In genomic region chr6:44567406-44567805, GRCh38 we compare ENCODE assay signal across 18 cellular contexts.
"Had no signal": no experiment of that assay in that cellular context is flagged by ENCODE, and none has a peak within 500 bp of the region (broad histone marks: within the 10 kb centered on the region; RNA-seq: fewer than 3 reads in every experiment).

No MANE protein-coding gene starts in this region.

- DNase-seq: activated CD4-positive, alpha-beta memory T cell treated with anti-CD3 and anti-CD28 coated beads, Interleukin-2, amount 10 ng/mL, durations not matched to agents 7 days and 5 days; activated CD4-positive, alpha-beta T cell treated with anti-CD3 and anti-CD28 coated beads for 36 hours; activated effector memory CD4-positive, alpha-beta T cell treated with Interleukin-2 at 50 U/mL for 16 hours; activated T-cell treated with anti-CD3 and anti-CD28 coated beads, Interleukin-2, amount 50 U/mL, for 4 hours; amniotic stem cell; effector CD8-positive, alpha-beta T cell; foreskin melanocyte; immature natural killer cell; naive B cell; ovary; stimulated activated CD4-positive, alpha-beta T cell treated with anti-CD3 and anti-CD28 coated beads, Interleukin-15, amount 100 ng/mL, for 24 hours; stimulated activated CD4-positive, alpha-beta T cell treated with anti-CD3 and anti-CD28 coated beads, Interleukin-4, amount 100 ng/mL, for 1 hour; stimulated activated naive B cell treated with anti-CD40 and anti-IgM and Interleukin-4, amounts not matched to agents 10 μg/mL and 1 μg/mL and 100 μg/mL, for 72 hours; T-helper 17 cell; uterus had no signal

- ATAC-seq: activated CD4-positive, alpha-beta T cell treated with anti-CD3 and anti-CD28 coated beads for 36 hours; activated T-cell treated with anti-CD3 and anti-CD28 coated beads, Interleukin-2, amount 50 U/mL, for 4 hours; body of pancreas; stimulated activated naive B cell treated with anti-CD40 and anti-IgM and Interleukin-4, amounts not matched to agents 10 μg/mL and 1 μg/mL and 100 μg/mL, for 72 hours; T-helper 17 cell had no signal

- H3K27ac ChIP-seq: body of pancreas, ovary, tibial artery, uterus had no signal

- H3K4me3 ChIP-seq: body of pancreas, lung, ovary, tibial artery, uterus had no signal
